In genomic region chr1:27388337-27389005, GRCh38 we compare ENCODE assay signal across 8 cellular contexts. TPM values are rescaled to one million over a fixed set of nuclear protein-coding genes. Genes with fewer than 3 reads are reported as not detected.
DNase-seq lines count a peak whose midpoint lies in the region; ATAC-seq and TF ChIP-seq lines count a peak whose summit lies in the region.

No MANE protein-coding gene starts in this region.

- H3K4me3 ChIP-seq in astrocyte of the spinal cord (ENCODE audit: low read depth, low read length) = no peak overlapping the region

- peak; percentile 64 for DNase-seq in Daoy (ENCODE audit: low read depth)
- DNase-seq in LoVo (ENCODE audit: low spot score) = peak; percentile 69
- peak; percentile 41 for DNase-seq in T-helper 22 cell (ENCODE audit: low read depth)
- DNase-seq in astrocyte of the spinal cord (ENCODE audit: low read depth, low spot score) = no peak
- peak; percentile 39 for DNase-seq in kidney glomerular epithelial cell (lab: John Stamatoyannopoulos, UW)
- peak; percentile 47 to 76 (median 57) for DNase-seq in stimulated activated CD4-positive, alpha-beta T cell treated with anti-CD3 and anti-CD28 coated beads, TNF-alpha, amount 100 ng/mL, for 24 hours (ENCODE audit: low read depth in 3 of 3)

- peak; percentile 95 for TF ChIP-seq CTCF in astrocyte of the spinal cord (IDR thresholded peaks at IDR 0.05; ENCODE audit: low read depth, low read length)

- ATAC-seq in GM21390 (IDR thresholded peaks at IDR 0.05; ENCODE audit: unreplicated experiment) (no peak), HG02981 (IDR thresholded peaks at IDR 0.05; ENCODE audit: unreplicated experiment) (no peak)

- in situ Hi-C loops in astrocyte of the spinal cord (cut with HindIII; ENCODE audit: low sequenced_read_pairs) = no loop called here

RNA-seq across cellular contexts. Expression of gene GPR3, which starts 4.0 kb away (rescaled TPM):
- total RNA-seq in Daoy (2014; rRNA removed; shearing (Covaris generic)) = 0.80 and 2.0 TPM in 2 replicates

RNA-seq across cellular contexts. Expression of gene CD164L2, which starts 5.3 kb away (rescaled TPM):
- total RNA-seq in Daoy (2014; rRNA removed; shearing (Covaris generic)) = not detected in 2 replicates

RNA-seq across cellular contexts. Expression of gene FCN3, which starts 13.8 kb away (rescaled TPM):
- not detected in 2 replicates for total RNA-seq in Daoy (2014; rRNA removed; shearing (Covaris generic))

RNA-seq across cellular contexts. Expression of gene MAP3K6, which starts 21.7 kb away (rescaled TPM):
- total RNA-seq in Daoy (2014; rRNA removed; shearing (Covaris generic)) = 8.2 and 12.1 TPM in 2 replicates

RNA-seq across cellular contexts. Expression of gene SYTL1, which starts 46.6 kb away (rescaled TPM):
- 1.2 and 2.1 TPM in 2 replicates for total RNA-seq in Daoy (2014; rRNA removed; shearing (Covaris generic))
